ENCODE assay signal across 10 cellular contexts in the genomic region with DNA sequence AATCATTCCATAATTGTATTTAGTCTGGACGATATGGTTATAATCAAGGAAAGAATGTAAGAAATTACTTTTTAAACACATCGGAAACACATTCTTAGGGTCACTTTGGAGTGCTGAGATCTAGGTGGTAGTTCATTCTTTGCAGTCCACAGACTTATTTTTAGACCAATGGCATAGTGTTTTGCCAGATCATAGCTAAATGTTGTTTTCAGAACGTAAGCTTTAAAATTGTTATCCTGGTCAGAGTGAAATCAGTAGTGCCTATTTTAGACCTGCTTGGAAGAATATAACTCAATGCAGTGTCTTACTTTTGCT. TPM values are rescaled to one million over a fixed set of nuclear protein-coding genes. Genes with fewer than 3 reads are reported as not detected.
DNase-seq lines count a peak whose midpoint lies in the region; ATAC-seq, FAIRE-seq and TF ChIP-seq lines count a peak whose summit lies in the region.
"Had no signal": no experiment of that assay in that cellular context is flagged by ENCODE, and none has a peak within 500 bp of the region (broad histone marks: within the 10 kb centered on the region; RNA-seq: fewer than 3 reads in every experiment).

No MANE protein-coding gene starts in this region.

- H2AFZ ChIP-seq in GM12878 (ENCODE audit: control insufficient read depth, low read depth, low read length) (no peak overlapping the region), HepG2 (ENCODE audit: low read length) (no peak overlapping the region)

- 45% methylated on average over 3 of the region's 3 CpGs for WGBS in GM12878 (ENCODE audit: insufficient coverage, insufficient replicate concordance, low lambda C conversion rate, missing lambda C conversion rate)
- 98% methylated on average over 3 of the region's 3 CpGs for WGBS in HepG2 (ENCODE audit: low lambda C conversion rate)
- 64 to 82% (median 76%) methylated on average over 3 of the region's 3 CpGs for WGBS in small intestine, 3 donors

- H3K79me2 ChIP-seq in GM12878 (ENCODE audit: control insufficient read depth, insufficient read depth, low read length) (peaks cover 80% of the 10 kb centered on the region), HepG2 (ENCODE audit: insufficient read depth, low read length) (peaks cover 61% of the 10 kb centered on the region)

- FAIRE-seq in GM12878 (lab: Jason Lieb, UNC) (no peak), HepG2 (lab: Jason Lieb, UNC) (no peak), small intestine (lab: Jason Lieb, UNC) (no peak)

- BruUV-seq in GM12878 (replicated peaks; lab: Mats Ljungman, UMichigan) (no TSS peak), HepG2 (replicated peaks; lab: Mats Ljungman, UMichigan) (no TSS peak)

- RAD21 ChIA-PET in GM12878 (lab: Charles Lee; ENCODE audit: unreplicated experiment), result interaction anchor here (1.2 to 3.7 kb wide), 6 partner anchors 9 to 413 kb away, joined by 3 to 26 read pairs (median 6); no protein-coding TSS in a partner anchor

- H3K4me1 ChIP-seq in GM12878 (ENCODE audit: control insufficient read depth, insufficient read depth, low read length) (peaks cover 25% of the 10 kb centered on the region), HepG2 (ENCODE audit: insufficient read depth, low read length) (peaks cover 61% of the 10 kb centered on the region), upper lobe of right lung (peaks cover 59% of the 10 kb centered on the region), small intestine (ENCODE audit: control insufficient read depth in 2 of 2, insufficient read depth in 1 of 2, low read depth in 1 of 2, low read length in 1 of 2) (peaks cover 2 to 7% of the 10 kb centered on the region in 2 donors)

- H3K9me3 ChIP-seq in GM12878 (replicated peaks; ENCODE audit: control insufficient read depth, insufficient read depth, low read length), result no peaks in the 10 kb centered on the region
- no peaks in the 10 kb centered on the region for H3K9me3 ChIP-seq in HepG2 (ENCODE audit: low read length)
- no peaks in the 10 kb centered on the region for H3K9me3 ChIP-seq in upper lobe of right lung
- H3K9me3 ChIP-seq in small intestine (ENCODE audit: control insufficient read depth, low read depth), result no peaks in the 10 kb centered on the region

- DNase-seq in Right ventricle myocardium inferior (ENCODE audit: missing footprints), result no peak
- no peak for DNase-seq in left cardiac atrium
- no peak for DNase-seq in GM12878 (ENCODE audit: low read depth, low spot score)
- no peak for DNase-seq in HepG2 (ENCODE audit: low spot score)
- DNase-seq in upper lobe of right lung, result no peak
- DNase-seq in amygdala (lab: John Stamatoyannopoulos, UW), result no peak
- no peak for DNase-seq in SHP77 treated with DMSO at 0.1 percent for 48 hours (lab: John Stamatoyannopoulos, UW)
- DNase-seq in small intestine, result no peak
- DNase-seq: GOT3, NCI-H2107 had no signal

- H4K20me1 ChIP-seq in GM12878 (ENCODE audit: control insufficient read depth, insufficient read depth), result 0 out of 2 replicates have a peak, but pooled peaks cover 4% of the 10 kb centered on the region
- peaks cover 13% of the 10 kb centered on the region; the same call in 1 of the 2 replicates for H4K20me1 ChIP-seq in HepG2 (ENCODE audit: insufficient read depth, low read length)

- peak; percentile 5 for ATAC-seq in Right ventricle myocardium inferior
- no peak for ATAC-seq in left cardiac atrium
- no peak for ATAC-seq in GM12878
- ATAC-seq in HepG2, result no peak
- ATAC-seq in upper lobe of right lung, result no peak

- TF ChIP-seq EP300 in GM12878 (IDR thresholded peaks at IDR 0.05; ENCODE audit: borderline replicate concordance in 1 of 2, control insufficient read depth in 1 of 2, low read depth in 2 of 2, low read length in 2 of 2), result no peak
- TF ChIP-seq EP300 in HepG2 (IDR thresholded peaks at IDR 0.05; ENCODE audit: low read depth in 2 of 2, low read length in 2 of 2), result no peak
- no peak for TF ChIP-seq EP300 in HepG2 (CRISPR knock-in tag; IDR thresholded peaks at IDR 0.05; ENCODE audit: borderline replicate concordance)

- H3K27me3 ChIP-seq in GM12878 (replicated peaks in 1 of 2; ENCODE audit: control insufficient read depth in 2 of 2, insufficient read depth in 2 of 2, low read length in 1 of 2) (no peaks in the 10 kb centered on the region), HepG2 (ENCODE audit: control insufficient read depth in 1 of 2, insufficient read depth in 2 of 2, low read length in 2 of 2) (no peaks in the 10 kb centered on the region; a peak in 1 of 5 replicates), upper lobe of right lung (no peaks in the 10 kb centered on the region), small intestine (ENCODE audit: control insufficient read depth in 2 of 2, insufficient read depth in 2 of 2, low read length in 2 of 2) (no peaks in the 10 kb centered on the region)

- in situ Hi-C loops in GM12878 (cut with MboI) (loop anchor here (25.0 kb wide), 1 partner anchor 1010 kb away; no protein-coding TSS in a partner anchor), HepG2 (cut with HindIII; ENCODE audit: extremely low pct_ligation_motif_present, low pct_unique_long_range_greater_than_20kb) (no loop called here)

- TF ChIP-seq CTCF in GM12878 (IDR thresholded peaks at IDR 0.05 in 2 of 3, conservative IDR thresholded peaks at IDR 0.05 in 1 of 3; ENCODE audit: control insufficient read depth in 2 of 3, extremely low read depth in 1 of 3, insufficient read depth in 1 of 3, low read depth in 3 of 3, low read length in 3 of 3) (no peak), HepG2 (CRISPR knock-in tag; IDR thresholded peaks at IDR 0.05) (no peak), upper lobe of right lung (IDR thresholded peaks at IDR 0.05) (no peak)

- H3K27ac ChIP-seq in GM12878 (ENCODE audit: control insufficient read depth, insufficient read depth) (peak overlapping the region; percentile 9; the same call in 1 of the 2 replicates), HepG2 (ENCODE audit: extremely low read length, insufficient read depth, low read length) (no peak overlapping the region), upper lobe of right lung (peak overlapping the region; percentile 97), small intestine (ENCODE audit: low read depth in 1 of 2, low read length in 1 of 2) (no peak overlapping the region)

- SMC1A ChIA-PET in GM12878 (lab: Charles Lee; ENCODE audit: uncharacterized antibody, unreplicated experiment), result interaction anchor here (0.6 to 12.1 kb wide), 9 partner anchors 8 to 414 kb away, joined by 3 to 105 read pairs (median 5); a partner anchor contains a TSS

- intact Hi-C loops in Right ventricle myocardium inferior (cut with DNase I) (no loop called here), left cardiac atrium (cut with DNase I) (no loop called here), GM12878 (cut with micrococcal nuclease; ENCODE audit: unreplicated experiment) (no loop called here), HepG2 (cut with micrococcal nuclease; ENCODE audit: unreplicated experiment) (no loop called here), upper lobe of right lung (cut with DNase I) (no loop called here)

- POLR2A ChIA-PET in GM12878 (lab: Charles Lee), result interaction anchor here (0.6 to 5.7 kb wide), 4 partner anchors 8 to 275 kb away, joined by 3 to 36 read pairs (median 12); a partner anchor contains a TSS
- POLR2A ChIA-PET in HepG2 (lab: Yijun Ruan, JAX), result no interaction called here

- TF ChIP-seq POLR2A in GM12878 (IDR thresholded peaks at IDR 0.05; ENCODE audit: low read depth, low read length) (no peak), HepG2 (IDR thresholded peaks at IDR 0.05; ENCODE audit: insufficient read depth in 1 of 2, low read depth in 2 of 2, low read length in 2 of 2) (no peak)

- TF ChIP-seq RAD21 in GM12878 (IDR thresholded peaks at IDR 0.05; ENCODE audit: insufficient read depth, low read depth, low read length), result no peak
- no peak for TF ChIP-seq RAD21 in HepG2 (CRISPR knock-in tag; IDR thresholded peaks at IDR 0.05)

- peaks cover 0 to 20% of the 10 kb centered on the region in 2 experiments; a peak in 3 of 4 replicates for H3K36me3 ChIP-seq in GM12878 (ENCODE audit: control insufficient read depth in 2 of 2, insufficient read depth in 2 of 2, low read length in 1 of 2)
- peaks cover 4 to 27% of the 10 kb centered on the region in 2 experiments; a peak in 4 of 5 replicates for H3K36me3 ChIP-seq in HepG2 (replicated peaks in 1 of 2; ENCODE audit: control insufficient read depth in 1 of 2, insufficient read depth in 2 of 2, low read length in 2 of 2)
- peaks cover 56% of the 10 kb centered on the region for H3K36me3 ChIP-seq in upper lobe of right lung
- H3K36me3 ChIP-seq in small intestine (ENCODE audit: control insufficient read depth in 2 of 2, insufficient read depth in 2 of 2, low read length in 2 of 2), result peaks cover 2 to 21% of the 10 kb centered on the region in 2 donors

- no peak overlapping the region for H3K9ac ChIP-seq in GM12878 (ENCODE audit: control insufficient read depth, insufficient read depth, low read length)
- no peak overlapping the region for H3K9ac ChIP-seq in HepG2 (ENCODE audit: insufficient read depth, low read depth, low read length)

- H3K4me2 ChIP-seq in GM12878 (ENCODE audit: control insufficient read depth, insufficient read depth) (peak overlapping the region; percentile 89), HepG2 (ENCODE audit: low read depth, low read length) (no peak overlapping the region)

- H3K4me3 ChIP-seq in GM12878 (peak overlapping the region; percentile 16; the same call in 1 of the 2 replicates), HepG2 (replicated peaks in 1 of 3; ENCODE audit: insufficient read depth in 1 of 3, low read depth in 2 of 3, low read length in 3 of 3) (no peak overlapping the region), upper lobe of right lung (peak overlapping the region; percentile 81), small intestine (ENCODE audit: low read depth in 1 of 2, low read length in 2 of 2) (no peak overlapping the region)

- CTCF ChIA-PET in GM12878 (lab: Yijun Ruan, JAX) (interaction anchor here (0.6 to 2.1 kb wide), 7 partner anchors 9 to 333 kb away, joined by 3 to 11 read pairs (median 3); a partner anchor contains a TSS), HepG2 (lab: Yijun Ruan, JAX; ENCODE audit: low intra/inter-chr PET ratio, low total read pairs) (no interaction called here)

RNA-seq across cellular contexts. Expression of a gene that starts 4.3 kb away (rescaled TPM):
- total RNA-seq in Right ventricle myocardium inferior (2,252 TPM), left cardiac atrium (100 to 1,000 TPM; 919 to 945 TPM), GM12878 (2014; rRNA removed) (861 and 946 TPM in 2 replicates), GM12878 (2014; rRNA removed; fragmentation: Illumina TruSeq; extraction: Trizol) (987 and 1,035 TPM in 2 replicates), GM12878 (2021) (488 and 498 TPM in 2 replicates), HepG2 (2016; rRNA removed; fragmentation: Illumina TruSeq; extraction: Trizol) (277 and 357 TPM in 2 replicates), upper lobe of right lung (571 TPM)
- total RNA-seq in GM12878 (2013; cell fraction: nucleolus; rRNA removed), result 165 and 169 TPM in 2 replicates
- polyA plus RNA-seq in GM12878 (2011; ENCODE audit: low read depth), result 341 TPM
- polyA plus RNA-seq in GM12878 (2011; rRNA removed) (567 and 783 TPM in 2 replicates), GM12878 (2014; fragmentation: Illumina TruSeq; extraction: Trizol) (851 and 1,149 TPM in 2 replicates), GM12878 (2014; fragmentation: Nextera tagmentation; extraction: Ambion mirVana) (1,000 to 10,000 TPM; 1,462 to 1,663 TPM), GM12878 (2014; rRNA removed) (687 and 704 TPM in 2 replicates), GM12878 (2016; fragmentation: Nextera tagmentation; extraction: Ambion mirVana) (1,000 to 10,000 TPM; 1,100 to 1,139 TPM), HepG2 (2011; rRNA removed) (243 and 261 TPM in 2 replicates), small intestine (100 to 1,000 TPM; 417 to 708 (median 665) TPM)
- 236 and 267 TPM in 2 replicates for polyA plus RNA-seq in GM12878 (2011; cell fraction: cytosol; rRNA removed)
- polyA plus RNA-seq in GM12878 (2011; cell fraction: nucleus; rRNA removed), result 194 and 245 TPM in 2 replicates
- 406 and 429 TPM in 2 replicates for polyA plus RNA-seq in GM12878 (2012)
- polyA minus RNA-seq in GM12878 (2011; rRNA and poly(A)+ RNA removed), result 263 and 337 TPM in 2 replicates
- polyA minus RNA-seq in GM12878 (2011; cell fraction: cytosol; rRNA and poly(A)+ RNA removed), result 92.0 and 93.1 TPM in 2 replicates
- 127 and 180 TPM in 2 replicates for polyA minus RNA-seq in GM12878 (2011; cell fraction: nucleus; rRNA and poly(A)+ RNA removed)
- 95.1 and 97.4 TPM in 2 replicates for total RNA-seq in HepG2 (2016; cell fraction: cytosol; rRNA removed; fragmentation: Illumina TruSeq; extraction: Trizol; ENCODE audit: low read depth)
- total RNA-seq in HepG2 (2016; cell fraction: insoluble cytoplasmic fraction; rRNA removed; fragmentation: Illumina TruSeq; extraction: Trizol), result 277 and 377 TPM in 2 replicates
- 78.5 and 96.6 TPM in 2 replicates for total RNA-seq in HepG2 (2016; cell fraction: membrane; rRNA removed; fragmentation: Illumina TruSeq; extraction: Trizol)
- 143 and 145 TPM in 2 replicates for total RNA-seq in HepG2 (2016; cell fraction: nucleus; rRNA removed; fragmentation: Illumina TruSeq; extraction: Trizol)
- polyA plus RNA-seq in HepG2 (2011; cell fraction: cytosol; rRNA removed), result 156 and 261 TPM in 2 replicates
- 65.4 and 82.9 TPM in 2 replicates for polyA plus RNA-seq in HepG2 (2011; cell fraction: nucleus; rRNA removed)
- 263 and 319 TPM in 2 replicates for polyA plus RNA-seq in HepG2 (2012)
- 53.2 and 57.8 TPM in 2 replicates for polyA plus RNA-seq in HepG2 (2016; cell fraction: cytosol; fragmentation: Illumina TruSeq; extraction: Trizol; ENCODE audit: low read depth)
- 305 and 333 TPM in 2 replicates for polyA plus RNA-seq in HepG2 (2016; cell fraction: insoluble cytoplasmic fraction; fragmentation: Illumina TruSeq; extraction: Trizol; ENCODE audit: low read depth)
- polyA plus RNA-seq in HepG2 (2016; cell fraction: membrane; fragmentation: Illumina TruSeq; extraction: Trizol; ENCODE audit: low read depth), result 53.7 and 63.8 TPM in 2 replicates
- polyA plus RNA-seq in HepG2 (2016; cell fraction: nucleus; fragmentation: Illumina TruSeq; extraction: Trizol; ENCODE audit: insufficient read depth, low read depth), result 156 and 160 TPM in 2 replicates
- polyA minus RNA-seq in HepG2 (2011; rRNA and poly(A)+ RNA removed; ENCODE audit: low replicate concordance), result 91.9 and 99.7 TPM in 2 replicates
- 172 and 198 TPM in 2 replicates for polyA minus RNA-seq in HepG2 (2011; cell fraction: cytosol; rRNA and poly(A)+ RNA removed)
- polyA minus RNA-seq in HepG2 (2011; cell fraction: nucleus; rRNA and poly(A)+ RNA removed), result 130 and 202 TPM in 2 replicates

RNA-seq across cellular contexts. Expression of a gene that starts 10.0 kb away (rescaled TPM):
- total RNA-seq in Right ventricle myocardium inferior, result 180 TPM
- total RNA-seq in left cardiac atrium, result 100 to 1,000 TPM; 161 to 230 TPM
- total RNA-seq in GM12878 (2013; cell fraction: nucleolus; rRNA removed), result 26.4 and 26.9 TPM in 2 replicates
- 235 and 266 TPM in 2 replicates for total RNA-seq in GM12878 (2014; rRNA removed)
- total RNA-seq in GM12878 (2014; rRNA removed; fragmentation: Illumina TruSeq; extraction: Trizol), result 313 and 316 TPM in 2 replicates
- total RNA-seq in GM12878 (2021), result 179 and 195 TPM in 2 replicates
- 190 TPM for polyA plus RNA-seq in GM12878 (2011; ENCODE audit: low read depth)
- polyA plus RNA-seq in GM12878 (2011; rRNA removed), result 427 and 538 TPM in 2 replicates
- polyA plus RNA-seq in GM12878 (2011; cell fraction: cytosol; rRNA removed), result 256 and 267 TPM in 2 replicates
- 119 and 141 TPM in 2 replicates for polyA plus RNA-seq in GM12878 (2011; cell fraction: nucleus; rRNA removed)
- 213 and 244 TPM in 2 replicates for polyA plus RNA-seq in GM12878 (2012)
- 373 and 412 TPM in 2 replicates for polyA plus RNA-seq in GM12878 (2014; fragmentation: Illumina TruSeq; extraction: Trizol)
- 100 to 1,000 TPM; 662 to 739 TPM for polyA plus RNA-seq in GM12878 (2014; fragmentation: Nextera tagmentation; extraction: Ambion mirVana)
- 210 and 222 TPM in 2 replicates for polyA plus RNA-seq in GM12878 (2014; rRNA removed)
- 100 to 1,000 TPM; 466 to 475 TPM for polyA plus RNA-seq in GM12878 (2016; fragmentation: Nextera tagmentation; extraction: Ambion mirVana)
- 153 and 181 TPM in 2 replicates for polyA minus RNA-seq in GM12878 (2011; rRNA and poly(A)+ RNA removed)
- 62.0 and 66.1 TPM in 2 replicates for polyA minus RNA-seq in GM12878 (2011; cell fraction: cytosol; rRNA and poly(A)+ RNA removed)
- 27.6 and 36.9 TPM in 2 replicates for polyA minus RNA-seq in GM12878 (2011; cell fraction: nucleus; rRNA and poly(A)+ RNA removed)
- total RNA-seq in HepG2 (2016; rRNA removed; fragmentation: Illumina TruSeq; extraction: Trizol), result 340 and 475 TPM in 2 replicates
- 118 and 121 TPM in 2 replicates for total RNA-seq in HepG2 (2016; cell fraction: cytosol; rRNA removed; fragmentation: Illumina TruSeq; extraction: Trizol; ENCODE audit: low read depth)
- total RNA-seq in HepG2 (2016; cell fraction: insoluble cytoplasmic fraction; rRNA removed; fragmentation: Illumina TruSeq; extraction: Trizol), result 344 and 488 TPM in 2 replicates
- 130 and 135 TPM in 2 replicates for total RNA-seq in HepG2 (2016; cell fraction: membrane; rRNA removed; fragmentation: Illumina TruSeq; extraction: Trizol)
- 113 and 117 TPM in 2 replicates for total RNA-seq in HepG2 (2016; cell fraction: nucleus; rRNA removed; fragmentation: Illumina TruSeq; extraction: Trizol)
- 238 and 265 TPM in 2 replicates for polyA plus RNA-seq in HepG2 (2011; rRNA removed)
- 202 and 250 TPM in 2 replicates for polyA plus RNA-seq in HepG2 (2011; cell fraction: cytosol; rRNA removed)
- 45.6 and 55.4 TPM in 2 replicates for polyA plus RNA-seq in HepG2 (2011; cell fraction: nucleus; rRNA removed)
- 212 and 213 TPM in 2 replicates for polyA plus RNA-seq in HepG2 (2012)
- polyA plus RNA-seq in HepG2 (2016; cell fraction: cytosol; fragmentation: Illumina TruSeq; extraction: Trizol; ENCODE audit: low read depth), result 96.0 and 108 TPM in 2 replicates
- polyA plus RNA-seq in HepG2 (2016; cell fraction: insoluble cytoplasmic fraction; fragmentation: Illumina TruSeq; extraction: Trizol; ENCODE audit: low read depth), result 470 and 496 TPM in 2 replicates
- 102 and 106 TPM in 2 replicates for polyA plus RNA-seq in HepG2 (2016; cell fraction: membrane; fragmentation: Illumina TruSeq; extraction: Trizol; ENCODE audit: low read depth)
- polyA plus RNA-seq in HepG2 (2016; cell fraction: nucleus; fragmentation: Illumina TruSeq; extraction: Trizol; ENCODE audit: insufficient read depth, low read depth), result 168 and 175 TPM in 2 replicates
- polyA minus RNA-seq in HepG2 (2011; rRNA and poly(A)+ RNA removed; ENCODE audit: low replicate concordance), result 114 and 173 TPM in 2 replicates
- 94.2 and 95.6 TPM in 2 replicates for polyA minus RNA-seq in HepG2 (2011; cell fraction: cytosol; rRNA and poly(A)+ RNA removed)
- 30.6 and 55.3 TPM in 2 replicates for polyA minus RNA-seq in HepG2 (2011; cell fraction: nucleus; rRNA and poly(A)+ RNA removed)
- total RNA-seq in upper lobe of right lung, result 368 TPM
- 1,000 to 10,000 TPM in 2 of 3 donors, 100 to 1,000 TPM in 1; 601 to 1,249 (median 1,170) TPM for polyA plus RNA-seq in small intestine

RNA-seq across cellular contexts. Expression of a gene that starts 32.2 kb away (rescaled TPM):
- 611 TPM for total RNA-seq in Right ventricle myocardium inferior
- total RNA-seq in left cardiac atrium, result 100 to 1,000 TPM; 263 to 351 TPM
- 24.7 and 31.7 TPM in 2 replicates for total RNA-seq in GM12878 (2013; cell fraction: nucleolus; rRNA removed)
- 0.49 and 0.62 TPM in 2 replicates for total RNA-seq in GM12878 (2014; rRNA removed)
- 0.55 and 0.76 TPM in 2 replicates for total RNA-seq in GM12878 (2014; rRNA removed; fragmentation: Illumina TruSeq; extraction: Trizol)
- 1.0 and 1.1 TPM in 2 replicates for total RNA-seq in GM12878 (2021)
- polyA plus RNA-seq in GM12878 (2011; ENCODE audit: low read depth), result 0.80 TPM
- polyA plus RNA-seq in GM12878 (2011; rRNA removed), result 0.27 and 0.53 TPM in 2 replicates
- 0.40 and 0.43 TPM in 2 replicates for polyA plus RNA-seq in GM12878 (2011; cell fraction: cytosol; rRNA removed)
- polyA plus RNA-seq in GM12878 (2011; cell fraction: nucleus; rRNA removed), result 0.56 and 2.3 TPM in 2 replicates
- 1.5 TPM in 2 replicates for polyA plus RNA-seq in GM12878 (2012)
- polyA plus RNA-seq in GM12878 (2014; fragmentation: Illumina TruSeq; extraction: Trizol), result 0.43 and 0.54 TPM in 2 replicates
- under 1 TPM; 0.06 to 0.11 TPM for polyA plus RNA-seq in GM12878 (2014; fragmentation: Nextera tagmentation; extraction: Ambion mirVana)
- polyA plus RNA-seq in GM12878 (2014; rRNA removed), result 0.60 and 1.4 TPM in 2 replicates
- under 1 TPM; 0.51 to 0.62 TPM for polyA plus RNA-seq in GM12878 (2016; fragmentation: Nextera tagmentation; extraction: Ambion mirVana)
- 0.37 and 0.88 TPM in 2 replicates for polyA minus RNA-seq in GM12878 (2011; rRNA and poly(A)+ RNA removed)
- polyA minus RNA-seq in GM12878 (2011; cell fraction: cytosol; rRNA and poly(A)+ RNA removed), result 0.21 TPM in 1 of 2 replicates, not detected in the other
- polyA minus RNA-seq in GM12878 (2011; cell fraction: nucleus; rRNA and poly(A)+ RNA removed), result 0.57 and 0.85 TPM in 2 replicates
- 0.46 and 1.0 TPM in 2 replicates for total RNA-seq in HepG2 (2016; rRNA removed; fragmentation: Illumina TruSeq; extraction: Trizol)
- total RNA-seq in HepG2 (2016; cell fraction: cytosol; rRNA removed; fragmentation: Illumina TruSeq; extraction: Trizol; ENCODE audit: low read depth), result 0.35 and 1.3 TPM in 2 replicates
- total RNA-seq in HepG2 (2016; cell fraction: insoluble cytoplasmic fraction; rRNA removed; fragmentation: Illumina TruSeq; extraction: Trizol), result 0.97 and 0.98 TPM in 2 replicates
- 0.49 and 0.76 TPM in 2 replicates for total RNA-seq in HepG2 (2016; cell fraction: membrane; rRNA removed; fragmentation: Illumina TruSeq; extraction: Trizol)
- 0.47 and 1.3 TPM in 2 replicates for total RNA-seq in HepG2 (2016; cell fraction: nucleus; rRNA removed; fragmentation: Illumina TruSeq; extraction: Trizol)
- polyA plus RNA-seq in HepG2 (2011; rRNA removed), result 0.98 and 1.6 TPM in 2 replicates
- polyA plus RNA-seq in HepG2 (2011; cell fraction: cytosol; rRNA removed), result 1.0 and 1.4 TPM in 2 replicates
- 3.6 and 4.1 TPM in 2 replicates for polyA plus RNA-seq in HepG2 (2011; cell fraction: nucleus; rRNA removed)
- polyA plus RNA-seq in HepG2 (2012), result 2.6 and 3.3 TPM in 2 replicates
- 0.16 and 0.17 TPM in 2 replicates for polyA plus RNA-seq in HepG2 (2016; cell fraction: cytosol; fragmentation: Illumina TruSeq; extraction: Trizol; ENCODE audit: low read depth)
- polyA plus RNA-seq in HepG2 (2016; cell fraction: insoluble cytoplasmic fraction; fragmentation: Illumina TruSeq; extraction: Trizol; ENCODE audit: low read depth), result 0.60 and 0.63 TPM in 2 replicates
- 0.25 and 0.37 TPM in 2 replicates for polyA plus RNA-seq in HepG2 (2016; cell fraction: membrane; fragmentation: Illumina TruSeq; extraction: Trizol; ENCODE audit: low read depth)
- 1.1 and 1.2 TPM in 2 replicates for polyA plus RNA-seq in HepG2 (2016; cell fraction: nucleus; fragmentation: Illumina TruSeq; extraction: Trizol; ENCODE audit: insufficient read depth, low read depth)
- polyA minus RNA-seq in HepG2 (2011; rRNA and poly(A)+ RNA removed; ENCODE audit: low replicate concordance), result 0.75 and 0.82 TPM in 2 replicates
- 0.89 and 0.97 TPM in 2 replicates for polyA minus RNA-seq in HepG2 (2011; cell fraction: cytosol; rRNA and poly(A)+ RNA removed)
- 2.8 and 4.2 TPM in 2 replicates for polyA minus RNA-seq in HepG2 (2011; cell fraction: nucleus; rRNA and poly(A)+ RNA removed)
- 2.5 TPM for total RNA-seq in upper lobe of right lung
- polyA plus RNA-seq in small intestine, result 1 to 10 TPM; 1.5 to 2.9 (median 2.7) TPM

Comparison
In these comparisons a context has a peak if more than half of its experiments do, and no peak if none do; other contexts are left out.
1. H3K27ac ChIP-seq: peak in GM12878 (single experiment) and upper lobe of right lung (single experiment); none in HepG2 (single experiment) and small intestine (0 of 2).
2. H3K4me3 ChIP-seq: peak in GM12878 (single experiment) and upper lobe of right lung (single experiment); none in HepG2 (0 of 3) and small intestine (0 of 2).
3. RNA of a gene that starts 32.2 kb away (total RNA-seq): 611 TPM in Right ventricle myocardium inferior (single experiment) and 263 to 351 TPM in left cardiac atrium; 2.5 TPM in upper lobe of right lung (single experiment), 0.49 to 31.7 TPM in GM12878 and 0.35 to 1.3 TPM in HepG2; every median in the first group is over 4 times any median in the second.